1 cellular context compared by ENCODE assay signal in genomic region chr3:14537590-14538450, GRCh38.
A peak's percentile ranks its signal among the peaks of the same experiment; 100 is the strongest.
TF ChIP-seq lines count a peak whose summit lies in the region.

No MANE protein-coding gene starts in this region.

TF ChIP-seq in K562, 482 proteins besides CTCF, POLR2A, EP300 and RAD21:
- TF ChIP-seq STAG1 (CRISPR knock-in tag; IDR thresholded peaks at IDR 0.05; ENCODE audit: borderline replicate concordance) (no peak), RBM25 (IDR thresholded peaks at IDR 0.05; ENCODE audit: low read depth, low read length, severe bottlenecking) (peak; percentile 59), NCOA6 (IDR thresholded peaks at IDR 0.05) (no peak), HBP1 (CRISPR knock-in tag; IDR thresholded peaks at IDR 0.05) (no peak), HCFC1 (IDR thresholded peaks at IDR 0.05; ENCODE audit: low read depth, low read length) (no peak), USF1 (CRISPR knock-in tag; IDR thresholded peaks at IDR 0.05) (peak; percentile 97), CHCHD3 (CRISPR knock-in tag; IDR thresholded peaks at IDR 0.05) (no peak), U2AF1 (optimal IDR thresholded peaks at IDR 0.05; ENCODE audit: low read depth, low read length) (no peak), NFYB (IDR thresholded peaks at IDR 0.05; ENCODE audit: extremely low read depth, insufficient read length) (peak; percentile 89), GTF2F1 (IDR thresholded peaks at IDR 0.05; ENCODE audit: low read depth, low read length) (no peak), ZNF12 (CRISPR knock-in tag; IDR thresholded peaks at IDR 0.05) (no peak), HMG20B (CRISPR knock-in tag; IDR thresholded peaks at IDR 0.05) (no peak), HDAC8 (tag; IDR thresholded peaks at IDR 0.05) (no peak), ZNF41 (CRISPR knock-in tag; conservative IDR thresholded peaks at IDR 0.05) (no peak), TFAP4 (CRISPR knock-in tag; IDR thresholded peaks at IDR 0.05; ENCODE audit: borderline replicate concordance) (0 out of 2 replicates have a peak, but pooled peaks have one; percentile 15), E4F1 (CRISPR knock-in tag; IDR thresholded peaks at IDR 0.05; ENCODE audit: borderline replicate concordance) (no peak), RAD51 (IDR thresholded peaks at IDR 0.05; ENCODE audit: borderline replicate concordance, low read depth) (peak; percentile 96), FOS (IDR thresholded peaks at IDR 0.05; ENCODE audit: extremely low read depth, insufficient read length) (peak; percentile 64), MAX (CRISPR knock-in tag; IDR thresholded peaks at IDR 0.05) (0 out of 2 replicates have a peak, but pooled peaks have one; percentile 20), ATF2 (CRISPR knock-in tag; IDR thresholded peaks at IDR 0.05) (no peak), ZNF239 (CRISPR knock-in tag; IDR thresholded peaks at IDR 0.05) (no peak), TOE1 (IDR thresholded peaks at IDR 0.05; ENCODE audit: borderline replicate concordance) (peak; percentile 95), TOE1 (CRISPR knock-in tag; IDR thresholded peaks at IDR 0.05; ENCODE audit: borderline replicate concordance, low read depth) (no peak), STAT5A (IDR thresholded peaks at IDR 0.05; ENCODE audit: borderline replicate concordance, low read length) (no peak), SRSF7 (optimal IDR thresholded peaks at IDR 0.05; ENCODE audit: low read depth, low read length) (no peak), CBFA2T2 (conservative IDR thresholded peaks at IDR 0.05) (peak; percentile 74), ZKSCAN1 (IDR thresholded peaks at IDR 0.05; ENCODE audit: low read depth, low read length) (peak; percentile 70; the same call in 1 of the 2 replicates), LARP7 (IDR thresholded peaks at IDR 0.05) (no peak), TAF7 (tag; IDR thresholded peaks at IDR 0.05) (no peak), YY1 (IDR thresholded peaks at IDR 0.05; ENCODE audit: borderline replicate concordance in 1 of 3, control insufficient read depth in 1 of 3, extremely low read depth in 1 of 3, insufficient read depth in 3 of 3, insufficient read length in 1 of 3, insufficient replicate concordance in 2 of 3, low read depth in 1 of 3, low read length in 2 of 3) (peak in 1 of 3 experiments; percentile 12)
- TF ChIP-seq, protein P1, sequence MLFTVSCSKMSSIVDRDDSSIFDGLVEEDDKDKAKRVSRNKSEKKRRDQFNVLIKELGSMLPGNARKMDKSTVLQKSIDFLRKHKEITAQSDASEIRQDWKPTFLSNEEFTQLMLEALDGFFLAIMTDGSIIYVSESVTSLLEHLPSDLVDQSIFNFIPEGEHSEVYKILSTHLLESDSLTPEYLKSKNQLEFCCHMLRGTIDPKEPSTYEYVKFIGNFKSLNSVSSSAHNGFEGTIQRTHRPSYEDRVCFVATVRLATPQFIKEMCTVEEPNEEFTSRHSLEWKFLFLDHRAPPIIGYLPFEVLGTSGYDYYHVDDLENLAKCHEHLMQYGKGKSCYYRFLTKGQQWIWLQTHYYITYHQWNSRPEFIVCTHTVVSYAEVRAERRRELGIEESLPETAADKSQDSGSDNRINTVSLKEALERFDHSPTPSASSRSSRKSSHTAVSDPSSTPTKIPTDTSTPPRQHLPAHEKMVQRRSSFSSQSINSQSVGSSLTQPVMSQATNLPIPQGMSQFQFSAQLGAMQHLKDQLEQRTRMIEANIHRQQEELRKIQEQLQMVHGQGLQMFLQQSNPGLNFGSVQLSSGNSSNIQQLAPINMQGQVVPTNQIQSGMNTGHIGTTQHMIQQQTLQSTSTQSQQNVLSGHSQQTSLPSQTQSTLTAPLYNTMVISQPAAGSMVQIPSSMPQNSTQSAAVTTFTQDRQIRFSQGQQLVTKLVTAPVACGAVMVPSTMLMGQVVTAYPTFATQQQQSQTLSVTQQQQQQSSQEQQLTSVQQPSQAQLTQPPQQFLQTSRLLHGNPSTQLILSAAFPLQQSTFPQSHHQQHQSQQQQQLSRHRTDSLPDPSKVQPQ (CRISPR knock-in tag; IDR thresholded peaks at IDR 0.05; ENCODE audit: borderline replicate concordance), result no peak
- TF ChIP-seq, protein P2, sequence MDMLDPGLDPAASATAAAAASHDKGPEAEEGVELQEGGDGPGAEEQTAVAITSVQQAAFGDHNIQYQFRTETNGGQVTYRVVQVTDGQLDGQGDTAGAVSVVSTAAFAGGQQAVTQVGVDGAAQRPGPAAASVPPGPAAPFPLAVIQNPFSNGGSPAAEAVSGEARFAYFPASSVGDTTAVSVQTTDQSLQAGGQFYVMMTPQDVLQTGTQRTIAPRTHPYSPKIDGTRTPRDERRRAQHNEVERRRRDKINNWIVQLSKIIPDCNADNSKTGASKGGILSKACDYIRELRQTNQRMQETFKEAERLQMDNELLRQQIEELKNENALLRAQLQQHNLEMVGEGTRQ (CRISPR knock-in tag; IDR thresholded peaks at IDR 0.05), result peak; percentile 96
- TF ChIP-seq, protein P3, sequence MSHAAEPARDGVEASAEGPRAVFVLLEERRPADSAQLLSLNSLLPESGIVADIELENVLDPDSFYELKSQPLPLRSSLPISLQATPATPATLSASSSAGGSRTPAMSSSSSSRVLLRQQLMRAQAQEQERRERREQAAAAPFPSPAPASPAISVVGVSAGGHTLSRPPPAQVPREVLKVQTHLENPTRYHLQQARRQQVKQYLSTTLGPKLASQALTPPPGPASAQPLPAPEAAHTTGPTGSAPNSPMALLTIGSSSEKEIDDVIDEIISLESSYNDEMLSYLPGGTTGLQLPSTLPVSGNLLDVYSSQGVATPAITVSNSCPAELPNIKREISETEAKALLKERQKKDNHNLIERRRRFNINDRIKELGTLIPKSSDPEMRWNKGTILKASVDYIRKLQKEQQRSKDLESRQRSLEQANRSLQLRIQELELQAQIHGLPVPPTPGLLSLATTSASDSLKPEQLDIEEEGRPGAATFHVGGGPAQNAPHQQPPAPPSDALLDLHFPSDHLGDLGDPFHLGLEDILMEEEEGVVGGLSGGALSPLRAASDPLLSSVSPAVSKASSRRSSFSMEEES (CRISPR knock-in tag; IDR thresholded peaks at IDR 0.05), result peak; percentile 93
